In genomic region chr4:86741841-86742240, GRCh38 we compare ENCODE assay signal across 24 cellular contexts.
"Had no signal": no experiment of that assay in that cellular context is flagged by ENCODE, and none has a peak within 500 bp of the region (broad histone marks: within the 10 kb centered on the region; RNA-seq: fewer than 3 reads in every experiment).

No MANE protein-coding gene starts in this region.

- DNase-seq: cerebellar nuclear complex; cortex of kidney; foreskin keratinocyte; glutamatergic neuron; heart right ventricle; hippocampal formation; left cardiac atrium; left ventricle myocardium inferior; lower lobe of right lung; natural killer cell; pancreas; right lobe of liver; small intestine; stimulated activated CD4-positive, alpha-beta T cell treated with anti-CD3 and anti-CD28 coated beads, Interleukin-15, amount 100 ng/mL, for 24 hours; stimulated activated CD4-positive, alpha-beta T cell treated with anti-CD3 and anti-CD28 coated beads, Interleukin-2, amount 100 ng/mL, for 48 hours; stimulated activated naive B cell treated with anti-CD40 and anti-IgM and Interleukin-4, amounts not matched to agents 10 μg/mL and 1 μg/mL and 100 μg/mL, for 72 hours; upper lobe of left lung had no signal

- H3K27ac ChIP-seq: esophagus muscularis mucosa, foreskin keratinocyte, gastroesophageal sphincter, heart right ventricle, left ventricle myocardium inferior, lower lobe of right lung, neutrophil, pancreas, right lobe of liver, thoracic aorta, tibial nerve, upper lobe of left lung had no signal

- FAIRE-seq: islet of Langerhans, pancreas, small intestine, urothelium cell line had no signal

- H3K27me3 ChIP-seq: esophagus muscularis mucosa, foreskin keratinocyte, gastroesophageal sphincter, heart right ventricle, neutrophil, pancreas, right lobe of liver, tibial nerve, upper lobe of left lung had no signal

- H3K4me1 ChIP-seq: esophagus muscularis mucosa, foreskin keratinocyte, gastroesophageal sphincter, heart right ventricle, left ventricle myocardium inferior, lower lobe of right lung, pancreas, right lobe of liver, tibial nerve, upper lobe of left lung had no signal

- H3K36me3 ChIP-seq: left ventricle myocardium inferior, neutrophil, pancreas, right lobe of liver had no signal

- H3K9me3 ChIP-seq: esophagus muscularis mucosa, gastroesophageal sphincter, left ventricle myocardium inferior, lower lobe of right lung, neutrophil, pancreas, right lobe of liver, thoracic aorta, tibial nerve, upper lobe of left lung had no signal

- H3K4me3 ChIP-seq: esophagus muscularis mucosa, gastroesophageal sphincter, heart right ventricle, left ventricle myocardium inferior, lower lobe of right lung, pancreas, right lobe of liver, thoracic aorta, tibial nerve, upper lobe of left lung had no signal

- ATAC-seq: foreskin keratinocyte; gastroesophageal sphincter; heart right ventricle; left cardiac atrium; lower lobe of right lung; natural killer cell; pancreas; right lobe of liver; stimulated activated naive B cell treated with anti-CD40 and anti-IgM and Interleukin-4, amounts not matched to agents 10 μg/mL and 1 μg/mL and 100 μg/mL, for 72 hours had no signal
